In genomic region chr19:21328885-21329605, GRCh38 we compare ENCODE assay signal across 8 cellular contexts. TPM values are rescaled to one million over a fixed set of nuclear protein-coding genes. Genes with fewer than 3 reads are reported as not detected.
DNase-seq lines count a peak whose midpoint lies in the region; ATAC-seq and TF ChIP-seq lines count a peak whose summit lies in the region.

ZNF708 (minus strand) TSS chr19:21329410; CDS start chr19:21329212, 198 bp downstream.

- no peaks in the 10 kb centered on the region for H3K4me1 ChIP-seq in thymus (ENCODE audit: control insufficient read depth, insufficient read depth, low read length)

- peaks cover 5% of the 10 kb centered on the region for H3K36me3 ChIP-seq in thymus (ENCODE audit: control insufficient read depth, insufficient read depth)

- H3K4me3 Mint-ChIP-seq in HFFc6 (peak within 1 kb of the TSS; percentile 97), glutamatergic neuron (ENCODE audit: unreplicated experiment) (peak within 1 kb of the TSS; percentile 100), osteocyte (ENCODE audit: unreplicated experiment) (peak within 1 kb of the TSS; percentile 99)

- H3K27me3 Mint-ChIP-seq in HFFc6 (ENCODE audit: insufficient read depth) (0 out of 2 replicates have a peak, but pooled peaks cover 3% of the 10 kb centered on the region), glutamatergic neuron (ENCODE audit: unreplicated experiment) (peaks cover 10% of the 10 kb centered on the region), osteocyte (ENCODE audit: unreplicated experiment) (no peaks in the 10 kb centered on the region)

- H3K27ac Mint-ChIP-seq in HFFc6 = peak within 1 kb of the TSS; percentile 98
- peak within 1 kb of the TSS; percentile 90 to 99 for H3K27ac Mint-ChIP-seq in activated naive CD4-positive, alpha-beta T cell treated with anti-CD3 and anti-CD28 coated beads, Interleukin-2, amount 50 U/mL, for 72 hours
- peak within 1 kb of the TSS; percentile 100 for H3K27ac Mint-ChIP-seq in glutamatergic neuron (ENCODE audit: unreplicated experiment)
- peak within 1 kb of the TSS; percentile 99 for H3K27ac Mint-ChIP-seq in osteocyte (ENCODE audit: unreplicated experiment)

- TF ChIP-seq CTCF in HFFc6 (IDR thresholded peaks at IDR 0.05) (no peak), glutamatergic neuron (IDR thresholded peaks at IDR 0.05; ENCODE audit: partially characterized antibody, unreplicated experiment) (no peak), osteocyte (IDR thresholded peaks at IDR 0.05) (no peak)

- ATAC-seq in activated naive CD4-positive, alpha-beta T cell treated with anti-CD3 and anti-CD28 coated beads, Interleukin-2, amount 50 U/mL, for 72 hours = peak; percentile 99 to 100

- under 1% methylated on average over 32 of the region's 32 CpGs for WGBS in thymus

- DNase-seq in GM04503 (ENCODE audit: low read depth) (peak; percentile 76), HFFc6 (peak; percentile 90), NCI-H1048 (lab: John Stamatoyannopoulos, UW) (peak; percentile 68), SKM-1 (lab: John Stamatoyannopoulos, UW; ENCODE audit: unreplicated experiment) (peak; percentile 73), glutamatergic neuron (peak; percentile 89), osteocyte (ENCODE audit: extremely low spot score, unreplicated experiment) (peak; percentile 94)
- peak; percentile 73 to 87 for DNase-seq in activated naive CD4-positive, alpha-beta T cell treated with anti-CD3 and anti-CD28 coated beads, Interleukin-2, amount 50 U/mL, for 72 hours (ENCODE audit: low spot score in 2 of 2)

- peak within 1 kb of the TSS; percentile 52 for H3K4me3 ChIP-seq in thymus (ENCODE audit: low read length)

- H3K9me3 Mint-ChIP-seq in HFFc6 = peaks cover 27% of the 10 kb centered on the region
- H3K9me3 Mint-ChIP-seq in activated naive CD4-positive, alpha-beta T cell treated with anti-CD3 and anti-CD28 coated beads, Interleukin-2, amount 50 U/mL, for 72 hours = peaks cover 7 to 13% of the 10 kb centered on the region in 2 donors
- H3K9me3 Mint-ChIP-seq in glutamatergic neuron (ENCODE audit: unreplicated experiment) = peaks cover 11% of the 10 kb centered on the region
- peaks cover 15% of the 10 kb centered on the region for H3K9me3 Mint-ChIP-seq in osteocyte (ENCODE audit: unreplicated experiment)

- peaks cover 36% of the 10 kb centered on the region for H3K36me3 Mint-ChIP-seq in HFFc6 (ENCODE audit: low read depth)
- peaks cover 24 to 58% of the 10 kb centered on the region in 2 donors for H3K36me3 Mint-ChIP-seq in activated naive CD4-positive, alpha-beta T cell treated with anti-CD3 and anti-CD28 coated beads, Interleukin-2, amount 50 U/mL, for 72 hours
- peaks cover 21% of the 10 kb centered on the region for H3K36me3 Mint-ChIP-seq in glutamatergic neuron (ENCODE audit: unreplicated experiment)
- H3K36me3 Mint-ChIP-seq in osteocyte (ENCODE audit: unreplicated experiment) = peaks cover 22% of the 10 kb centered on the region

- peak within 1 kb of the TSS; percentile 78 for H3K27ac ChIP-seq in thymus (ENCODE audit: low read depth)

- H3K27me3 ChIP-seq in thymus (ENCODE audit: control insufficient read depth, insufficient read depth) = no peaks in the 10 kb centered on the region

- H3K4me1 Mint-ChIP-seq in HFFc6 (ENCODE audit: low read depth) (peaks cover 15% of the 10 kb centered on the region), glutamatergic neuron (ENCODE audit: low read depth, unreplicated experiment) (peaks cover 6% of the 10 kb centered on the region), osteocyte (ENCODE audit: unreplicated experiment) (peaks cover 25% of the 10 kb centered on the region)

- H3K9me3 ChIP-seq in thymus (ENCODE audit: control insufficient read depth) = no peaks in the 10 kb centered on the region

RNA-seq across cellular contexts. Expression of gene ZNF708, which starts in this region (rescaled TPM):
- 1 to 10 TPM; 3.8 to 4.8 (median 4.2) TPM for total RNA-seq in HFFc6 (2021; fragmentation: NEBNext Ultra II Directional; extraction: Animal tissue kit (Norgen Biotek cat#: 25700))
- total RNA-seq in activated naive CD4-positive, alpha-beta T cell treated with anti-CD3 and anti-CD28 coated beads, Interleukin-2, amount 50 U/mL, for 72 hours = 10 to 100 TPM in 1 of 2 donors, 1 to 10 TPM in 1; 9.8 to 12.2 TPM
- total RNA-seq in glutamatergic neuron (ENCODE audit: unreplicated experiment) = 47.7 TPM
- 12.3 and 12.8 TPM in 2 replicates for total RNA-seq in osteocyte
- polyA plus RNA-seq in thymus = 11.6 TPM

Comparison
In these comparisons a context has a peak if more than half of its experiments do, and no peak if none do; other contexts are left out.
1. Peak in every context shown above with its lines: DNase-seq, ATAC-seq, H3K4me3 ChIP-seq and H3K27ac ChIP-seq.